ENCODE assay signal across 1 cellular context in genomic region chr6:124962617-124963415, GRCh38.
TF ChIP-seq lines count a peak whose summit lies in the region.

No MANE protein-coding gene starts in this region.

TF ChIP-seq in K562, 482 proteins besides CTCF, POLR2A, EP300 and RAD21 (continued from another document):
- TF ChIP-seq TFAP4 (CRISPR knock-in tag; IDR thresholded peaks at IDR 0.05; ENCODE audit: borderline replicate concordance) (peak; percentile 67), NRF1 (conservative IDR thresholded peaks at IDR 0.05 in 1 of 2, IDR thresholded peaks at IDR 0.05 in 1 of 2) (0 out of 4 replicates have a peak, but pooled peaks of 1 of the 2 experiments have one; percentile 9), HDAC2 (IDR thresholded peaks at IDR 0.05) (0 out of 2 replicates have a peak, but pooled peaks have one; percentile 20), YY1 (IDR thresholded peaks at IDR 0.05; ENCODE audit: borderline replicate concordance in 1 of 3, control insufficient read depth in 1 of 3, extremely low read depth in 1 of 3, insufficient read depth in 3 of 3, insufficient read length in 1 of 3, insufficient replicate concordance in 2 of 3, low read depth in 1 of 3, low read length in 2 of 3) (peak in 1 of 3 experiments; percentile 6), PHB (CRISPR knock-in tag; IDR thresholded peaks at IDR 0.05) (no peak)
